ENCODE assay signal across 17 cellular contexts in genomic region chr7:105087981-105088380, GRCh38.
DNase-seq lines count a peak whose midpoint lies in the region; ATAC-seq and TF ChIP-seq lines count a peak whose summit lies in the region.
"Had no signal": no experiment of that assay in that cellular context is flagged by ENCODE, and none has a peak within 500 bp of the region (broad histone marks: within the 10 kb centered on the region; RNA-seq: fewer than 3 reads in every experiment).

No MANE protein-coding gene starts in this region.

- in situ Hi-C loops in KBM-7 (cut with MboI; ENCODE audit: low pct_unique_long_range_greater_than_20kb, low sequenced_read_pairs): no loop called here

- no peak overlapping the region for H3K4me3 ChIP-seq in smooth muscle cell
- H3K4me3 ChIP-seq: BLaER1, Peyer's patch had no signal

- DNase-seq in activated T-cell treated with anti-CD3 and anti-CD28 coated beads, Interleukin-2, amount 50 U/mL, for 72 hours: no peak
- no peak for DNase-seq in activated T-cell treated with anti-CD3 and anti-CD28 coated beads, Interleukin-2, amount 50 U/mL, for 48 hours
- no peak for DNase-seq in activated T-helper 2 cell treated with anti-CD3 and anti-CD28 coated beads, Interferon-gamma antibody, Interleukin-2, Interleukin-4, amounts not matched to agents 10 μg/mL and 5 μg/mL and 100 μg/mL, durations not matched to agents 14 hours and 24 hours and 36 hours (ENCODE audit: low spot score)
- DNase-seq in memory B cell (ENCODE audit: low spot score in 2 of 2): no peak
- DNase-seq in smooth muscle cell (lab: John Stamatoyannopoulos, UW; ENCODE audit: unreplicated experiment): no peak
- DNase-seq in amniotic stem cell (lab: John Stamatoyannopoulos, UW): no peak
- DNase-seq in KBM-7: no peak
- DNase-seq: DMS53, Kasumi-1, MM.1S, NCI-H1092 treated with DMSO at 0.1 percent for 48 hours, NCI-H2081 treated with DMSO at 0.1 percent for 48 hours, NCI-H524 treated with DMSO at 0.1 percent for 48 hours, Peyer's patch had no signal

- H3K4me3 Mint-ChIP-seq in activated T-cell treated with anti-CD3 and anti-CD28 coated beads, Interleukin-2, amount 50 U/mL, for 72 hours: no peak overlapping the region
- H3K4me3 Mint-ChIP-seq in activated T-helper 2 cell treated with anti-CD3 and anti-CD28 coated beads, Interferon-gamma antibody, Interleukin-2, Interleukin-4, amounts not matched to agents 10 μg/mL and 5 μg/mL and 100 μg/mL, durations not matched to agents 14 hours and 24 hours and 36 hours (ENCODE audit: low read depth): no peak overlapping the region
- no peak overlapping the region for H3K4me3 Mint-ChIP-seq in memory B cell

- H3K4me1 ChIP-seq in smooth muscle cell (ENCODE audit: low read depth): no peaks in the 10 kb centered on the region
- H3K4me1 ChIP-seq: BLaER1, Peyer's patch had no signal

- H3K9ac ChIP-seq in smooth muscle cell (ENCODE audit: low read depth): no peak overlapping the region
- H3K9ac ChIP-seq: BLaER1 had no signal

- H3K36me3 ChIP-seq in smooth muscle cell (ENCODE audit: low read depth): peaks cover 17% of the 10 kb centered on the region

- H3K9me3 ChIP-seq in smooth muscle cell (replicated peaks; ENCODE audit: low read depth): no peaks in the 10 kb centered on the region
- H3K9me3 ChIP-seq: BLaER1, Peyer's patch had no signal

- H3K36me3 Mint-ChIP-seq in activated T-cell treated with anti-CD3 and anti-CD28 coated beads, Interleukin-2, amount 50 U/mL, for 72 hours (ENCODE audit: insufficient read depth in 2 of 2): peaks cover 10 to 58% of the 10 kb centered on the region in 2 donors
- H3K36me3 Mint-ChIP-seq in activated T-helper 2 cell treated with anti-CD3 and anti-CD28 coated beads, Interferon-gamma antibody, Interleukin-2, Interleukin-4, amounts not matched to agents 10 μg/mL and 5 μg/mL and 100 μg/mL, durations not matched to agents 14 hours and 24 hours and 36 hours (ENCODE audit: low read depth): peaks cover 69% of the 10 kb centered on the region
- H3K36me3 Mint-ChIP-seq in memory B cell: peaks cover 18% of the 10 kb centered on the region

- no peak overlapping the region for H3K4me2 ChIP-seq in smooth muscle cell
- H3K4me2 ChIP-seq: BLaER1 had no signal

- no peaks in the 10 kb centered on the region for H3K27me3 Mint-ChIP-seq in activated T-cell treated with anti-CD3 and anti-CD28 coated beads, Interleukin-2, amount 50 U/mL, for 72 hours (ENCODE audit: low read depth)
- H3K27me3 Mint-ChIP-seq in activated T-helper 2 cell treated with anti-CD3 and anti-CD28 coated beads, Interferon-gamma antibody, Interleukin-2, Interleukin-4, amounts not matched to agents 10 μg/mL and 5 μg/mL and 100 μg/mL, durations not matched to agents 14 hours and 24 hours and 36 hours (ENCODE audit: low read depth): no peaks in the 10 kb centered on the region
- H3K27me3 Mint-ChIP-seq in memory B cell: no peaks in the 10 kb centered on the region

- H4K20me1 ChIP-seq in smooth muscle cell (ENCODE audit: low read depth): peaks cover 97% of the 10 kb centered on the region

- peak overlapping the region; percentile 11 for H3K27ac ChIP-seq in smooth muscle cell (ENCODE audit: low read depth)
- H3K27ac ChIP-seq: BLaER1, Peyer's patch had no signal

- no peaks in the 10 kb centered on the region for H3K27me3 ChIP-seq in smooth muscle cell (ENCODE audit: low read depth)
- H3K27me3 ChIP-seq: BLaER1, Peyer's patch had no signal

- intact Hi-C loops in activated T-helper 2 cell treated with anti-CD3 and anti-CD28 coated beads, Interferon-gamma antibody, Interleukin-2, Interleukin-4, amounts not matched to agents 10 μg/mL and 5 μg/mL and 100 μg/mL, durations not matched to agents 14 hours and 24 hours and 36 hours (cut with micrococcal nuclease): no loop called here

- 91% methylated on average over 6 of the region's 6 CpGs for WGBS in smooth muscle cell (ENCODE audit: low lambda C conversion rate)

- H3K27ac Mint-ChIP-seq in activated T-cell treated with anti-CD3 and anti-CD28 coated beads, Interleukin-2, amount 50 U/mL, for 72 hours: peak overlapping the region; percentile 91
- peak overlapping the region; percentile 21 for H3K27ac Mint-ChIP-seq in activated T-helper 2 cell treated with anti-CD3 and anti-CD28 coated beads, Interferon-gamma antibody, Interleukin-2, Interleukin-4, amounts not matched to agents 10 μg/mL and 5 μg/mL and 100 μg/mL, durations not matched to agents 14 hours and 24 hours and 36 hours
- peak overlapping the region; percentile 55 for H3K27ac Mint-ChIP-seq in memory B cell

- peaks cover 12% of the 10 kb centered on the region for H3F3A ChIP-seq in smooth muscle cell (ENCODE audit: low read depth)

- H3K79me2 ChIP-seq in smooth muscle cell (ENCODE audit: low read depth): peaks cover 53% of the 10 kb centered on the region

- no peak for TF ChIP-seq CTCF in smooth muscle cell (IDR thresholded peaks at IDR 0.05; ENCODE audit: borderline replicate concordance, insufficient read depth, poor library complexity, severe bottlenecking)

- peaks cover 8% of the 10 kb centered on the region for H3K4me1 Mint-ChIP-seq in activated T-cell treated with anti-CD3 and anti-CD28 coated beads, Interleukin-2, amount 50 U/mL, for 72 hours (ENCODE audit: low read depth)
- H3K4me1 Mint-ChIP-seq in activated T-helper 2 cell treated with anti-CD3 and anti-CD28 coated beads, Interferon-gamma antibody, Interleukin-2, Interleukin-4, amounts not matched to agents 10 μg/mL and 5 μg/mL and 100 μg/mL, durations not matched to agents 14 hours and 24 hours and 36 hours (ENCODE audit: low read depth): peaks cover 12% of the 10 kb centered on the region
- peaks cover 3% of the 10 kb centered on the region for H3K4me1 Mint-ChIP-seq in memory B cell

- no peak for ATAC-seq in activated T-cell treated with anti-CD3 and anti-CD28 coated beads, Interleukin-2, amount 50 U/mL, for 72 hours (replicated peaks in 1 of 2)
- ATAC-seq in memory B cell (ENCODE audit: low read depth): no peak
- ATAC-seq in GM19023 (IDR thresholded peaks at IDR 0.05; ENCODE audit: unreplicated experiment): no peak
- ATAC-seq: Right ventricle myocardium inferior had no signal

- H3K9me3 Mint-ChIP-seq in activated T-cell treated with anti-CD3 and anti-CD28 coated beads, Interleukin-2, amount 50 U/mL, for 72 hours: no peaks in the 10 kb centered on the region
- H3K9me3 Mint-ChIP-seq in activated T-helper 2 cell treated with anti-CD3 and anti-CD28 coated beads, Interferon-gamma antibody, Interleukin-2, Interleukin-4, amounts not matched to agents 10 μg/mL and 5 μg/mL and 100 μg/mL, durations not matched to agents 14 hours and 24 hours and 36 hours: no peaks in the 10 kb centered on the region
- no peaks in the 10 kb centered on the region for H3K9me3 Mint-ChIP-seq in memory B cell

- H2AFZ ChIP-seq in smooth muscle cell (ENCODE audit: low read depth): no peak overlapping the region

Comparison
In these comparisons a context has a peak if more than half of its experiments do, and no peak if none do; other contexts are left out.
1. H3K27ac Mint-ChIP-seq: peak in every context shown above with its lines; median percentile 91 in activated T-cell treated with anti-CD3 and anti-CD28 coated beads, Interleukin-2, amount 50 U/mL, for 72 hours; 55 in memory B cell; 21 in activated T-helper 2 cell treated with anti-CD3 and anti-CD28 coated beads, Interferon-gamma antibody, Interleukin-2, Interleukin-4, amounts not matched to agents 10 μg/mL and 5 μg/mL and 100 μg/mL, durations not matched to agents 14 hours and 24 hours and 36 hours.